In genomic region chr5:135589152-135589551, GRCh38 we compare ENCODE assay signal across 29 cellular contexts. TPM values are rescaled to one million over a fixed set of nuclear protein-coding genes. Genes with fewer than 3 reads are reported as not detected.
"Had no signal": no experiment of that assay in that cellular context is flagged by ENCODE, and none has a peak within 500 bp of the region (broad histone marks: within the 10 kb centered on the region; RNA-seq: fewer than 3 reads in every experiment).

No MANE protein-coding gene starts in this region.

- H3K36me3 Mint-ChIP-seq: activated CD8-positive, alpha-beta memory T cell treated with anti-CD3 and anti-CD28 coated beads, Interleukin-2, amount 10 ng/mL, durations not matched to agents 7 days and 5 days; natural killer cell; stimulated activated memory B cell treated with anti-CD40 and anti-IgM and Interleukin-4, amounts not matched to agents 10 μg/mL and 1 μg/mL and 100 μg/mL, for 72 hours had no signal

- H3K27ac ChIP-seq: left ventricle myocardium inferior, sigmoid colon, testis, vagina, WERI-Rb-1 had no signal

- H3K4me1 Mint-ChIP-seq: activated CD4-positive, alpha-beta T cell treated with anti-CD3 and anti-CD28 coated beads, Interleukin-2, amount 10 ng/mL, durations not matched to agents 7 days and 5 days; activated CD8-positive, alpha-beta memory T cell treated with anti-CD3 and anti-CD28 coated beads, Interleukin-2, amount 10 ng/mL, durations not matched to agents 7 days and 5 days; activated naive CD8-positive, alpha-beta T cell treated with anti-CD3 and anti-CD28 coated beads, Interleukin-2, amount 50 U/mL, for 24 hours; natural killer cell; stimulated activated memory B cell treated with anti-CD40 and anti-IgM and Interleukin-4, amounts not matched to agents 10 μg/mL and 1 μg/mL and 100 μg/mL, for 72 hours had no signal

- H3K27me3 Mint-ChIP-seq: activated CD4-positive, alpha-beta T cell treated with anti-CD3 and anti-CD28 coated beads, Interleukin-2, amount 10 ng/mL, durations not matched to agents 7 days and 5 days had no signal

- H3K27ac Mint-ChIP-seq: activated CD4-positive, alpha-beta T cell treated with anti-CD3 and anti-CD28 coated beads, Interleukin-2, amount 10 ng/mL, durations not matched to agents 7 days and 5 days; activated CD8-positive, alpha-beta memory T cell treated with anti-CD3 and anti-CD28 coated beads, Interleukin-2, amount 10 ng/mL, durations not matched to agents 7 days and 5 days; activated CD8-positive, alpha-beta T cell treated with anti-CD3 and anti-CD28 coated beads for 36 hours; activated naive CD8-positive, alpha-beta T cell treated with anti-CD3 and anti-CD28 coated beads, Interleukin-2, amount 50 U/mL, for 24 hours; natural killer cell; progenitor cell of endocrine pancreas; stimulated activated memory B cell treated with anti-CD40 and anti-IgM and Interleukin-4, amounts not matched to agents 10 μg/mL and 1 μg/mL and 100 μg/mL, for 72 hours had no signal

- DNase-seq: activated CD4-positive, alpha-beta T cell treated with anti-CD3 and anti-CD28 coated beads, Interleukin-2, amount 10 ng/mL, durations not matched to agents 7 days and 5 days; activated CD4-positive, CD25-positive, alpha-beta regulatory T cell treated with anti-CD3 and anti-CD28 coated beads, Interleukin-2, amount 50 U/mL, for 72 hours; activated CD8-positive, alpha-beta memory T cell treated with anti-CD3 and anti-CD28 coated beads, Interleukin-2, amount 10 ng/mL, durations not matched to agents 7 days and 5 days; activated CD8-positive, alpha-beta T cell treated with anti-CD3 and anti-CD28 coated beads for 36 hours; activated effector memory CD4-positive, alpha-beta T cell treated with anti-CD3 and anti-CD28 coated beads, Interleukin-2, amount 50 U/mL, for 16 hours; activated naive CD4-positive, alpha-beta T cell treated with anti-CD3 and anti-CD28 coated beads, Interleukin-2, amount 50 U/mL, for 16 hours; activated naive CD8-positive, alpha-beta T cell treated with anti-CD3 and anti-CD28 coated beads, Interleukin-2, amount 50 U/mL, for 24 hours; activated T-cell treated with anti-CD3 and anti-CD28 coated beads for 4 hours; cerebellar nuclear complex; erythroblast; foreskin fibroblast; left ventricle myocardium inferior; midbrain; natural killer cell; retina; sigmoid colon; stimulated activated CD4-positive, alpha-beta T cell treated with anti-CD3 and anti-CD28 coated beads, Interleukin-15, amount 100 ng/mL, for 24 hours; T1000; testis; trophoblast cell; WERI-Rb-1 had no signal

- H3K4me1 ChIP-seq: left ventricle myocardium inferior, sigmoid colon, testis, vagina had no signal

- H3K36me3 ChIP-seq: left ventricle myocardium inferior, sigmoid colon, vagina, WERI-Rb-1 had no signal

- H3K9me3 ChIP-seq: left ventricle myocardium inferior, sigmoid colon, testis, vagina had no signal

- ATAC-seq: activated CD8-positive, alpha-beta memory T cell treated with anti-CD3 and anti-CD28 coated beads, Interleukin-2, amount 10 ng/mL, durations not matched to agents 7 days and 5 days; activated CD8-positive, alpha-beta T cell treated with anti-CD3 and anti-CD28 coated beads for 36 hours; activated naive CD8-positive, alpha-beta T cell treated with anti-CD3 and anti-CD28 coated beads, Interleukin-2, amount 50 U/mL, for 24 hours; natural killer cell; stimulated activated memory B cell treated with anti-CD40 and anti-IgM and Interleukin-4, amounts not matched to agents 10 μg/mL and 1 μg/mL and 100 μg/mL, for 72 hours had no signal

- H3K9me3 Mint-ChIP-seq: activated CD4-positive, alpha-beta T cell treated with anti-CD3 and anti-CD28 coated beads, Interleukin-2, amount 10 ng/mL, durations not matched to agents 7 days and 5 days; activated CD8-positive, alpha-beta T cell treated with anti-CD3 and anti-CD28 coated beads for 36 hours; activated naive CD8-positive, alpha-beta T cell treated with anti-CD3 and anti-CD28 coated beads, Interleukin-2, amount 50 U/mL, for 24 hours; natural killer cell; stimulated activated memory B cell treated with anti-CD40 and anti-IgM and Interleukin-4, amounts not matched to agents 10 μg/mL and 1 μg/mL and 100 μg/mL, for 72 hours had no signal

- H3K4me3 Mint-ChIP-seq: activated CD4-positive, alpha-beta T cell treated with anti-CD3 and anti-CD28 coated beads, Interleukin-2, amount 10 ng/mL, durations not matched to agents 7 days and 5 days; activated CD8-positive, alpha-beta memory T cell treated with anti-CD3 and anti-CD28 coated beads, Interleukin-2, amount 10 ng/mL, durations not matched to agents 7 days and 5 days; activated CD8-positive, alpha-beta T cell treated with anti-CD3 and anti-CD28 coated beads for 36 hours; activated naive CD8-positive, alpha-beta T cell treated with anti-CD3 and anti-CD28 coated beads, Interleukin-2, amount 50 U/mL, for 24 hours; natural killer cell; stimulated activated memory B cell treated with anti-CD40 and anti-IgM and Interleukin-4, amounts not matched to agents 10 μg/mL and 1 μg/mL and 100 μg/mL, for 72 hours had no signal

- H3K27me3 ChIP-seq: sigmoid colon, testis, vagina had no signal

- H3K4me3 ChIP-seq: left ventricle myocardium inferior, sigmoid colon, smooth muscle cell, testis, vagina had no signal

RNA-seq across cellular contexts. Expression of gene CXCL14, which starts 10.4 kb away (rescaled TPM):
- total RNA-seq: activated CD4-positive, alpha-beta T cell treated with anti-CD3 and anti-CD28 coated beads, Interleukin-2, amount 10 ng/mL, durations not matched to agents 7 days and 5 days; activated CD8-positive, alpha-beta memory T cell treated with anti-CD3 and anti-CD28 coated beads, Interleukin-2, amount 10 ng/mL, durations not matched to agents 7 days and 5 days; activated CD8-positive, alpha-beta T cell treated with anti-CD3 and anti-CD28 coated beads for 36 hours; glomerular endothelial cell; lung microvascular endothelial cell; natural killer cell had no signal
- polyA plus RNA-seq: fibroblast of lung had no signal

RNA-seq across cellular contexts. Expression of gene NEUROG1, which starts 53.4 kb away (rescaled TPM):
- total RNA-seq: activated CD4-positive, alpha-beta T cell treated with anti-CD3 and anti-CD28 coated beads, Interleukin-2, amount 10 ng/mL, durations not matched to agents 7 days and 5 days; activated CD8-positive, alpha-beta memory T cell treated with anti-CD3 and anti-CD28 coated beads, Interleukin-2, amount 10 ng/mL, durations not matched to agents 7 days and 5 days; activated CD8-positive, alpha-beta T cell treated with anti-CD3 and anti-CD28 coated beads for 36 hours; fibroblast of lung; glomerular endothelial cell; left ventricle myocardium inferior; lung microvascular endothelial cell; natural killer cell; osteocyte; progenitor cell of endocrine pancreas; sigmoid colon; smooth muscle cell; testis; vagina had no signal
- polyA plus RNA-seq: fibroblast of lung, sigmoid colon, smooth muscle cell had no signal
